9 cellular contexts compared by ENCODE assay signal in genomic region chr7:144818516-144818915, GRCh38. TPM values are rescaled to one million over a fixed set of nuclear protein-coding genes. Genes with fewer than 3 reads are reported as not detected.
DNase-seq lines count a peak whose midpoint lies in the region; ATAC-seq and TF ChIP-seq lines count a peak whose summit lies in the region.
"Had no signal": no experiment of that assay in that cellular context is flagged by ENCODE, and none has a peak within 500 bp of the region (broad histone marks: within the 10 kb centered on the region; RNA-seq: fewer than 3 reads in every experiment).

No MANE protein-coding gene starts in this region.

- H3K4me3 ChIP-seq in gastroesophageal sphincter, result no peak overlapping the region
- H3K4me3 ChIP-seq: right lobe of liver had no signal

- peak overlapping the region; percentile 67 for H3K4me3 Mint-ChIP-seq in T-helper 2 cell treated with Interferon-gamma antibody and Interleukin-4, amounts not matched to agents 5 μg/mL and 100 μg/mL, for 36 hours

- TF ChIP-seq CTCF in gastroesophageal sphincter (IDR thresholded peaks at IDR 0.05), result no peak

- H3K9me3 ChIP-seq in gastroesophageal sphincter, result no peaks in the 10 kb centered on the region
- H3K9me3 ChIP-seq: right lobe of liver had no signal

- H3K4me1 ChIP-seq in gastroesophageal sphincter, result no peaks in the 10 kb centered on the region
- H3K4me1 ChIP-seq: right lobe of liver had no signal

- no peaks in the 10 kb centered on the region for H3K27me3 ChIP-seq in gastroesophageal sphincter
- H3K27me3 ChIP-seq: right lobe of liver had no signal

- peak; percentile 70 for ATAC-seq in GM18505 (IDR thresholded peaks at IDR 0.05; ENCODE audit: unreplicated experiment)
- ATAC-seq in HG02588 (IDR thresholded peaks at IDR 0.05; ENCODE audit: unreplicated experiment), result peak; percentile 69
- ATAC-seq in gastroesophageal sphincter, result no peak

- peaks cover 14% of the 10 kb centered on the region for H3K36me3 Mint-ChIP-seq in T-helper 2 cell treated with Interferon-gamma antibody and Interleukin-4, amounts not matched to agents 5 μg/mL and 100 μg/mL, for 36 hours (ENCODE audit: low read depth)

- peak overlapping the region; percentile 90 for H3K27ac Mint-ChIP-seq in T-helper 2 cell treated with Interferon-gamma antibody and Interleukin-4, amounts not matched to agents 5 μg/mL and 100 μg/mL, for 36 hours

- no peaks in the 10 kb centered on the region for H3K27me3 Mint-ChIP-seq in T-helper 2 cell treated with Interferon-gamma antibody and Interleukin-4, amounts not matched to agents 5 μg/mL and 100 μg/mL, for 36 hours (ENCODE audit: low read depth)

- no peak overlapping the region for H3K27ac ChIP-seq in gastroesophageal sphincter
- H3K27ac ChIP-seq: right lobe of liver had no signal

- no peak for TF ChIP-seq EP300 in gastroesophageal sphincter (IDR thresholded peaks at IDR 0.05)

- peaks cover 56% of the 10 kb centered on the region for H3K4me1 Mint-ChIP-seq in T-helper 2 cell treated with Interferon-gamma antibody and Interleukin-4, amounts not matched to agents 5 μg/mL and 100 μg/mL, for 36 hours (ENCODE audit: low read depth)

- 63 to 100% methylated on average over 3 of the region's 4 CpGs for WGBS in gastroesophageal sphincter (ENCODE audit: low coverage in 1 of 2), 2 donors

- TF ChIP-seq POLR2A in GM18505 (IDR thresholded peaks at IDR 0.05; ENCODE audit: borderline replicate concordance, extremely low read depth, insufficient read depth, insufficient read length) (no peak), gastroesophageal sphincter (IDR thresholded peaks at IDR 0.05) (no peak)

- DNase-seq in T-helper 2 cell treated with Interferon-gamma antibody and Interleukin-4, amounts not matched to agents 5 μg/mL and 100 μg/mL, for 36 hours (ENCODE audit: low spot score), result peak; percentile 30
- peak; percentile 48 for DNase-seq in fibroblast of peridontal ligament (ENCODE audit: extremely low read depth)
- no peak for DNase-seq in OCI-M2 (lab: John Stamatoyannopoulos, UW; ENCODE audit: unreplicated experiment)
- no peak for DNase-seq in amniotic stem cell (lab: John Stamatoyannopoulos, UW)
- DNase-seq in GM19240 (ENCODE audit: insufficient read length, low spot score), result no peak
- DNase-seq: right lobe of liver had no signal

- H3K36me3 ChIP-seq in gastroesophageal sphincter, result no peaks in the 10 kb centered on the region
- H3K36me3 ChIP-seq: right lobe of liver had no signal

- no peaks in the 10 kb centered on the region for H3K9me3 Mint-ChIP-seq in T-helper 2 cell treated with Interferon-gamma antibody and Interleukin-4, amounts not matched to agents 5 μg/mL and 100 μg/mL, for 36 hours

RNA-seq across cellular contexts. Expression of gene TPK1, which starts 17.3 kb away (rescaled TPM):
- total RNA-seq in gastroesophageal sphincter, result 10 to 100 TPM in 1 of 4 donors, 1 to 10 TPM in 3; 6.8 to 11.9 (median 8.5) TPM

Comparison
In these comparisons a context has a peak if more than half of its experiments do, and no peak if none do; other contexts are left out.
1. DNase-seq: peak in T-helper 2 cell treated with Interferon-gamma antibody and Interleukin-4, amounts not matched to agents 5 μg/mL and 100 μg/mL, for 36 hours (single experiment) and fibroblast of peridontal ligament (single experiment); none in OCI-M2 (single experiment), amniotic stem cell (single experiment) and GM19240 (single experiment).